In the genomic region with DNA sequence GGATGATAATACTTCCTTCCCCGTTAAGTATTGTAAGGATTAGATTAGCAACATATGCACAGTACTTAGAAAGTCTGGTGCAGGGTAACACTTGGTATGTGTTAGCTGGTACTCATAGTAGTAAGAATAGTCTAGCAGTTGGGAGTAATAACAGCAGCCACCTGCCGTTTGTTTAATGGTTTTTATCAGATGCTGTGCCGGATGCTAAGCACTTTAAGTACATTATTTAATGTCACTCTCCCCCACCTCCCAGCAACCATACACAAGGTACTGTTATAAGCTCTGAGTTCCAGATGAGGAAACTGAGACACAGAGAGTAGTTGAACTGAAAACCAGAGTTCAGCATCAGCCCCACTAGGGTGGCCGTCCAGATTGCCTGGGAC, we compare ENCODE assay signal across 12 cellular contexts.
A peak's percentile ranks its signal among the peaks of the same experiment; 100 is the strongest.
DNase-seq lines count a peak whose midpoint lies in the region; ATAC-seq and TF ChIP-seq lines count a peak whose summit lies in the region.
"Had no signal": no experiment of that assay in that cellular context is flagged by ENCODE, and none has a peak within 500 bp of the region (broad histone marks: within the 10 kb centered on the region; RNA-seq: fewer than 3 reads in every experiment).

No MANE protein-coding gene starts in this region.

- H3K27me3 ChIP-seq in heart left ventricle: no peaks in the 10 kb centered on the region
- H3K27me3 ChIP-seq in SJCRH30: no peaks in the 10 kb centered on the region
- H3K27me3 ChIP-seq in left lung: no peaks in the 10 kb centered on the region
- H3K27me3 ChIP-seq in upper lobe of left lung: no peaks in the 10 kb centered on the region
- H3K27me3 ChIP-seq: breast epithelium, MG63 had no signal

- TF ChIP-seq CTCF in heart left ventricle (IDR thresholded peaks at IDR 0.05) (no peak), left lung (IDR thresholded peaks at IDR 0.05) (no peak), upper lobe of left lung (IDR thresholded peaks at IDR 0.05) (no peak)

- H3K36me3 ChIP-seq in heart left ventricle (peaks cover 0 to 45% (median 23%) of the 10 kb centered on the region in 9 donors), SJCRH30 (peaks cover 9% of the 10 kb centered on the region), left lung (peaks cover 0 to 22% of the 10 kb centered on the region in 2 donors), upper lobe of left lung (peaks cover 0 to 35% (median 17%) of the 10 kb centered on the region in 4 donors)
- H3K36me3 ChIP-seq: breast epithelium had no signal

- DNase-seq in heart left ventricle (no peak), Right ventricle myocardium inferior (ENCODE audit: missing footprints) (no peak), SJCRH30 (no peak), left lung (no peak), upper lobe of left lung (no peak), T1000 (lab: John Stamatoyannopoulos, UW) (no peak), amygdala (lab: John Stamatoyannopoulos, UW) (no peak)
- DNase-seq: activated CD4-positive, CD25-positive, alpha-beta regulatory T cell had no signal

- H3K4me1 ChIP-seq in heart left ventricle (peaks cover 10 to 100% (median 81%) of the 10 kb centered on the region in 12 donors), SJCRH30 (peaks cover 77% of the 10 kb centered on the region), left lung (peaks cover 32 to 78% of the 10 kb centered on the region in 2 donors), upper lobe of left lung (peaks cover 50 to 77% (median 67%) of the 10 kb centered on the region in 4 donors)

- H3K9me3 ChIP-seq in heart left ventricle (no peaks in the 10 kb centered on the region), SJCRH30 (replicated peaks) (no peaks in the 10 kb centered on the region), left lung (no peaks in the 10 kb centered on the region), upper lobe of left lung (no peaks in the 10 kb centered on the region)
- H3K9me3 ChIP-seq: breast epithelium, MG63 had no signal

- TF ChIP-seq EP300 in upper lobe of left lung (IDR thresholded peaks at IDR 0.05): no peak

- no peak for ATAC-seq in heart left ventricle
- no peak for ATAC-seq in Right ventricle myocardium inferior
- no peak for ATAC-seq in left lung
- no peak for ATAC-seq in upper lobe of left lung (ENCODE audit: low FRiP score in 2 of 2)
- no peak for ATAC-seq in GM21737 (IDR thresholded peaks at IDR 0.05; ENCODE audit: unreplicated experiment)

- WGBS in heart left ventricle, 4 donors: 25 to 38% (median 33%) methylated on average over 4 of the region's 4 CpGs
- WGBS in upper lobe of left lung, 2 donors: 26 to 36% methylated on average over 4 of the region's 4 CpGs

- intact Hi-C loops in heart left ventricle (cut with DNase I): no loop called here
- intact Hi-C loops in Right ventricle myocardium inferior (cut with DNase I): loop anchor here (5.0 kb wide), 1 partner anchor 37 kb away; no protein-coding TSS in a partner anchor
- intact Hi-C loops in left lung (cut with DNase I): no loop called here

- H3K27ac ChIP-seq in heart left ventricle: peak overlapping the region in 10 of 12 donors; percentile 2 to 97 (median 75)
- peak overlapping the region; percentile 34; the same call in 1 of the 2 replicates for H3K27ac ChIP-seq in SJCRH30
- H3K27ac ChIP-seq in left lung: peak overlapping the region; percentile 26 to 48
- H3K27ac ChIP-seq in upper lobe of left lung: peak overlapping the region; percentile 15 to 73 (median 48)

- H3K4me3 ChIP-seq in heart left ventricle: no peak overlapping the region
- no peak overlapping the region for H3K4me3 ChIP-seq in SJCRH30
- no peak overlapping the region for H3K4me3 ChIP-seq in left lung
- no peak overlapping the region for H3K4me3 ChIP-seq in upper lobe of left lung
- H3K4me3 ChIP-seq: breast epithelium, MG63, skin epidermis had no signal

- TF ChIP-seq POLR2A in heart left ventricle (IDR thresholded peaks at IDR 0.05) (no peak), upper lobe of left lung (IDR thresholded peaks at IDR 0.05) (no peak)
